Comparison of ENCODE assay signal across 31 cellular contexts in genomic region chr2:221476195-221476594, GRCh38.
"Had no signal": no experiment of that assay in that cellular context is flagged by ENCODE, and none has a peak within 500 bp of the region (broad histone marks: within the 10 kb centered on the region; RNA-seq: fewer than 3 reads in every experiment).

No MANE protein-coding gene starts in this region.

- DNase-seq: activated B cell treated with CpG ODN at 0.5 μM for 24 hours; activated CD4-positive, alpha-beta memory T cell treated with anti-CD3 and anti-CD28 coated beads for 36 hours; activated CD4-positive, alpha-beta T cell treated with anti-CD3 and anti-CD28 coated beads for 4 hours; activated CD4-positive, alpha-beta T cell treated with anti-CD3 and anti-CD28 coated beads, Interleukin-2, amount 10 ng/mL, durations not matched to agents 24 days and 14 days; activated CD4-positive, alpha-beta T cell treated with anti-CD3 and anti-CD28 coated beads, Interleukin-2, amount 50 U/mL, for 1 hour; activated CD4-positive, alpha-beta T cell treated with anti-CD3 and anti-CD28 coated beads, Interleukin-2, amount 50 U/mL, for 4 hours; activated CD4-positive, CD25-positive, alpha-beta regulatory T cell treated with anti-CD3 and anti-CD28 coated beads, Interleukin-2, amount 50 U/mL, for 72 hours; activated CD8-positive, alpha-beta memory T cell treated with anti-CD3 and anti-CD28 coated beads, Interleukin-2, amount 50 U/mL, for 4 hours; activated CD8-positive, alpha-beta T cell treated with anti-CD3 and anti-CD28 coated beads for 36 hours; activated effector memory CD4-positive, alpha-beta T cell treated with Interleukin-2 at 50 U/mL for 16 hours; activated gamma-delta T cell; activated naive CD4-positive, alpha-beta T cell treated with anti-CD3 and anti-CD28 coated beads, Interleukin-2, amount 10 ng/mL, durations not matched to agents 7 days and 5 days; activated naive CD4-positive, alpha-beta T cell treated with Interleukin-2 at 50 U/mL for 16 hours; activated naive CD8-positive, alpha-beta T cell treated with anti-CD3 and anti-CD28 coated beads, Interleukin-2, amount 10 ng/mL, durations not matched to agents 7 days and 5 days; activated naive CD8-positive, alpha-beta T cell treated with anti-CD3 and anti-CD28 coated beads, Interleukin-2, amount 50 U/mL, for 24 hours; activated T-cell treated with anti-CD3 and anti-CD28 coated beads for 4 hours; activated T-cell treated with anti-CD3 and anti-CD28 coated beads, Interleukin-2, amount 50 U/mL, for 1 hour; activated T-cell treated with anti-CD3 and anti-CD28 coated beads, Interleukin-2, amount 50 U/mL, for 4 hours; activated T-cell treated with anti-CD3 and anti-CD28 coated beads, Interleukin-2, amount 50 U/mL, for 72 hours; amygdala; anterior cingulate cortex; caudate nucleus; cerebellar nuclear complex; T-helper 1 cell; T-helper 2 cell; T-helper 9 cell had no signal

- H3K27ac ChIP-seq: ascending aorta, cardiac muscle cell, VCaP had no signal

- H3K36me3 ChIP-seq: ascending aorta, cardiac muscle cell had no signal

- H3K4me3 ChIP-seq: ascending aorta, cardiac muscle cell had no signal

- FAIRE-seq: bronchial epithelial cell, TTC549 had no signal

- H3K27me3 ChIP-seq: ascending aorta, cardiac muscle cell had no signal

- ATAC-seq: activated CD8-positive, alpha-beta T cell treated with anti-CD3 and anti-CD28 coated beads for 36 hours; activated naive CD8-positive, alpha-beta T cell treated with anti-CD3 and anti-CD28 coated beads, Interleukin-2, amount 50 U/mL, for 24 hours; activated T-cell treated with anti-CD3 and anti-CD28 coated beads, Interleukin-2, amount 50 U/mL, for 4 hours; activated T-cell treated with anti-CD3 and anti-CD28 coated beads, Interleukin-2, amount 50 U/mL, for 72 hours had no signal

- H3K9me3 ChIP-seq: ascending aorta had no signal
